Comparison of ENCODE assay signal across 21 cellular contexts in the genomic region with DNA sequence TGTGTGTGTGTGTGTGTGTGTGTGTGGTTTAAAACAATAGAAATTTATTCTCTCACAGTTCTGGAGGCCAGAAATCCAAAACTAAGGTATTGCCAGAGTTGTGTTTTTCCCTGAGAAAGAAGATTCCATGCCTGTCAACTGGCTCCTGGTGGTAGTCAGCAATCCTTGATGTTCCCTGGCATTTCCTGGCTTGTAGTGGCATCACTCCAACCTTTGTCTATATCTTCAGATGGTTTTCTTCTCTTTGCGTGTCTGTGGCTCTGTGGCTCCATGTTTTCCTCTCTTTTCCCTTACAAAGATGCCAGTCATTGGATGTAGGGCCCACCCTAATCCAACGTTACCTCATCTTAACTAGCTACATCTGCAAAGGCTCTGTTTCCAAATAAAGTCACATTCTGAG. TPM values are rescaled to one million over a fixed set of nuclear protein-coding genes. Genes with fewer than 3 reads are reported as not detected.
DNase-seq lines count a peak whose midpoint lies in the region; ATAC-seq and TF ChIP-seq lines count a peak whose summit lies in the region.
"Had no signal": no experiment of that assay in that cellular context is flagged by ENCODE, and none has a peak within 500 bp of the region (broad histone marks: within the 10 kb centered on the region; RNA-seq: fewer than 3 reads in every experiment).

No MANE protein-coding gene starts in this region.

- peaks cover 6% of the 10 kb centered on the region for H3K36me3 Mint-ChIP-seq in HFFc6 (ENCODE audit: low read depth)
- H3K36me3 Mint-ChIP-seq: CD4-positive, CD25-positive, alpha-beta regulatory T cell had no signal

- H3K4me3 Mint-ChIP-seq in HFFc6 = no peak overlapping the region
- H3K4me3 Mint-ChIP-seq: CD4-positive, CD25-positive, alpha-beta regulatory T cell had no signal

- H3K27me3 Mint-ChIP-seq in HFFc6 (ENCODE audit: insufficient read depth) = no peaks in the 10 kb centered on the region; the same call in 1 of the 2 replicates

- peak; percentile 67 for DNase-seq in AG10803 (ENCODE audit: low read depth)
- no peak for DNase-seq in HFFc6
- DNase-seq in cardiac fibroblast (ENCODE audit: low read depth in 2 of 2) = peak; percentile 48 to 58
- DNase-seq in lung microvascular endothelial cell (ENCODE audit: low read depth in 2 of 2) = peak; percentile 16 to 33
- no peak for DNase-seq in NCI-H345 (lab: John Stamatoyannopoulos, UW)
- DNase-seq: CD4-positive, CD25-positive, alpha-beta regulatory T cell; KBM-7; MG63; NCI-H2029; NCI-H446 treated with DMSO at 0.1 percent for 48 hours; NCI-H526; NCI-H82; NK-92 treated with Interleukin-12 subunit alpha and Interleukin-12 subunit beta, amount 100 ng/mL, for 24 hours; PC-3; SJCRH30 had no signal

- peak overlapping the region; percentile 52; the same call in 1 of the 2 replicates for H3K27ac Mint-ChIP-seq in HFFc6
- H3K27ac Mint-ChIP-seq: CD4-positive, CD25-positive, alpha-beta regulatory T cell had no signal

- H3K4me3 ChIP-seq in AG10803 (ENCODE audit: low read length) = no peak overlapping the region
- no peak overlapping the region for H3K4me3 ChIP-seq in cardiac fibroblast (replicated peaks in 1 of 2; ENCODE audit: low read depth in 2 of 2, low read length in 2 of 2)
- H3K4me3 ChIP-seq: BLaER1, MG63, SJCRH30 had no signal

- no peak for TF ChIP-seq CTCF in AG10803 (conservative IDR thresholded peaks at IDR 0.05; ENCODE audit: low read length)
- no peak for TF ChIP-seq CTCF in HFFc6 (IDR thresholded peaks at IDR 0.05)
- no peak for TF ChIP-seq CTCF in cardiac fibroblast (IDR thresholded peaks at IDR 0.05; ENCODE audit: low read depth, low read length)

- H3K4me1 Mint-ChIP-seq in HFFc6 (ENCODE audit: low read depth) = peaks cover 58% of the 10 kb centered on the region

- no peaks in the 10 kb centered on the region for H3K9me3 Mint-ChIP-seq in HFFc6

- no peak for ATAC-seq in HG02588 (IDR thresholded peaks at IDR 0.05; ENCODE audit: unreplicated experiment)
- ATAC-seq in GM21723 (IDR thresholded peaks at IDR 0.05; ENCODE audit: unreplicated experiment) = no peak
- ATAC-seq: PC-3, Right ventricle myocardium inferior had no signal

RNA-seq across cellular contexts. Expression of gene SLC14A1, which starts 41.8 kb away (rescaled TPM):
- total RNA-seq in HFFc6 (2021; fragmentation: NEBNext Ultra II Directional; extraction: Animal tissue kit (Norgen Biotek cat#: 25700)) = 1 to 10 TPM in 1 of 6 experiments, under 1 TPM in 5; 0.24 to 1.3 (median 0.73) TPM
- total RNA-seq in lung microvascular endothelial cell = not detected in 2 replicates
- total RNA-seq: A172, G401, SJCRH30 had no signal

RNA-seq across cellular contexts. Expression of gene SIGLEC15, which starts 59.7 kb away (rescaled TPM):
- total RNA-seq in HFFc6 (2021; fragmentation: NEBNext Ultra II Directional; extraction: Animal tissue kit (Norgen Biotek cat#: 25700)) = under 1 TPM; 0.40 to 0.91 (median 0.61) TPM
- total RNA-seq in lung microvascular endothelial cell = under 0.01 TPM in 1 of 2 replicates, not detected in the other
- total RNA-seq: CD4-positive, CD25-positive, alpha-beta regulatory T cell; G401; Right ventricle myocardium inferior had no signal

Comparison
In these comparisons a context has a peak if more than half of its experiments do, and no peak if none do; other contexts are left out.
1. DNase-seq: peak in AG10803 (single experiment), cardiac fibroblast (2 of 2) and lung microvascular endothelial cell (2 of 2); none in HFFc6 (single experiment) and NCI-H345 (single experiment).